Comparison of ENCODE assay signal across 18 cellular contexts in genomic region chr4:120672558-120673147, GRCh38.
DNase-seq lines count a peak whose midpoint lies in the region; ATAC-seq and TF ChIP-seq lines count a peak whose summit lies in the region.
"Had no signal": no experiment of that assay in that cellular context is flagged by ENCODE, and none has a peak within 500 bp of the region (broad histone marks: within the 10 kb centered on the region; RNA-seq: fewer than 3 reads in every experiment).

No MANE protein-coding gene starts in this region.

- CTCF ChIA-PET in HEK293 (lab: Yijun Ruan, JAX), result interaction anchor here (1.0 kb wide), 1 partner anchor 10 kb away, joined by 3 read pairs; no protein-coding TSS in a partner anchor

- ATAC-seq in GM18870 (IDR thresholded peaks at IDR 0.05; ENCODE audit: unreplicated experiment), result no peak
- ATAC-seq in HG03159 (IDR thresholded peaks at IDR 0.05; ENCODE audit: unreplicated experiment), result no peak
- ATAC-seq: HCT116, K562 had no signal

- H3K27ac ChIP-seq in HEK293 (ENCODE audit: extremely low read depth, low read depth, low read length), result no peak overlapping the region
- H3K27ac ChIP-seq: RWPE1, SJSA1 had no signal

- H3K4me3 ChIP-seq in HEK293 (ENCODE audit: low read depth, low read length), result no peak overlapping the region
- H3K4me3 ChIP-seq: K562, SJSA1 had no signal

- POLR2A ChIA-PET in HEK293 (lab: Yijun Ruan, JAX), result no interaction called here

- DNase-seq in amniotic epithelial cell (ENCODE audit: low read depth), result peak; percentile 66
- peak; percentile 26 for DNase-seq in iPS-NIHi11 (ENCODE audit: low spot score)
- no peak for DNase-seq in mucosa of gallbladder (ENCODE audit: low spot score)
- no peak for DNase-seq in SW480 (ENCODE audit: low spot score)
- DNase-seq: BE2C; CD4-positive, alpha-beta memory T cell; DMS79 treated with DMSO at 0.1 percent for 48 hours; NCI-H1436; NCI-H2029 treated with DMSO at 0.1 percent for 48 hours; NCI-H524; OCI-M1 had no signal

- no peak for TF ChIP-seq CTCF in HEK293 (tag by site-specific recombination; IDR thresholded peaks at IDR 0.05)

- no peaks in the 10 kb centered on the region for H3K9me3 ChIP-seq in HEK293 (ENCODE audit: control insufficient read depth, insufficient read depth, low read depth, low read length)
- H3K9me3 ChIP-seq: BE2C had no signal

- no peaks in the 10 kb centered on the region for H3K36me3 ChIP-seq in HEK293 (ENCODE audit: control insufficient read depth in 2 of 2, insufficient read depth in 1 of 2, low read length in 2 of 2)
- H3K36me3 ChIP-seq: BE2C, SJSA1 had no signal

- H3K4me1 ChIP-seq in HEK293 (ENCODE audit: control insufficient read depth, insufficient read depth, low read length), result no peaks in the 10 kb centered on the region
- H3K4me1 ChIP-seq: BE2C, SJSA1 had no signal

TF ChIP-seq in HEK293, 187 proteins besides CTCF, POLR2A, EP300 and RAD21:
- TF ChIP-seq ZNF558 (tag by site-specific recombination; IDR thresholded peaks at IDR 0.05) (peak; percentile 98), ZNF214 (tag by site-specific recombination; IDR thresholded peaks at IDR 0.05; ENCODE audit: borderline replicate concordance) (no peak), ZBTB17 (tag by site-specific recombination; IDR thresholded peaks at IDR 0.05) (no peak), ZNF621 (tag by site-specific recombination; IDR thresholded peaks at IDR 0.05) (no peak), ZEB2 (tag by site-specific recombination; IDR thresholded peaks at IDR 0.05) (no peak), TRIM28 (IDR thresholded peaks at IDR 0.05; ENCODE audit: borderline replicate concordance, low read length) (no peak)
TF ChIP-seq in HEK293: peak in this region for 1.

Comparison
In these comparisons a context has a peak if more than half of its experiments do, and no peak if none do; other contexts are left out.
1. DNase-seq: peak in amniotic epithelial cell (single experiment) and iPS-NIHi11 (single experiment); none in mucosa of gallbladder (single experiment) and SW480 (single experiment).